Comparison of ENCODE assay signal across 9 cellular contexts in the genomic region with DNA sequence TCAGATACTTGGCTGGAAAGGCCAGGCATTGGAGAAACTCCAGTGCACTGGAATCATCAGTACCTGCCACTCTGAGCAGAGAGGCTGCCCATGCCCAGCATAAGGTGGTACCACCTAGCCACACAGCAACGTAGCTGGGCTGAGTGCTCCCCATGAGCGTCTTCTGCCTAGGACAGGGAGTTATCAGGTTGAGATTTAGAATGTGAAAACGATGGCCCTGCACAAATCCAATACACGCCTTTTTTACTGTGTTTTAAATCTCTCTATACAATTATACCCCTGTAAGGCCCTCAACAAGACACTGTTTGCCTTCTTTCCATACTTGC.
DNase-seq lines count a peak whose midpoint lies in the region; ATAC-seq and TF ChIP-seq lines count a peak whose summit lies in the region.
"Had no signal": no experiment of that assay in that cellular context is flagged by ENCODE, and none has a peak within 500 bp of the region (broad histone marks: within the 10 kb centered on the region; RNA-seq: fewer than 3 reads in every experiment).

No MANE protein-coding gene starts in this region.

- no peaks in the 10 kb centered on the region for H3K27me3 Mint-ChIP-seq in CD4-positive, alpha-beta memory T cell
- no peaks in the 10 kb centered on the region for H3K27me3 Mint-ChIP-seq in progenitor cell of endocrine pancreas

- H3K4me1 ChIP-seq in CD4-positive, alpha-beta memory T cell (ENCODE audit: insufficient read depth, low read length), result peaks cover 60% of the 10 kb centered on the region
- peaks cover 8 to 57% (median 29%) of the 10 kb centered on the region in 4 donors for H3K4me1 ChIP-seq in Peyer's patch

- no peak for ATAC-seq in HG02678 (IDR thresholded peaks at IDR 0.05; ENCODE audit: unreplicated experiment)

- POLR2A ChIA-PET in CD4-positive, alpha-beta memory T cell (lab: Charles Lee; ENCODE audit: partially characterized antibody), result interaction anchor here (0.8 to 8.5 kb wide), 9 partner anchors 11 to 102 kb away, joined by 3 to 465 read pairs (median 43); partner anchors contain the start of genes PNMA1 and ZNF410

- no peaks in the 10 kb centered on the region for H3K9me3 Mint-ChIP-seq in CD4-positive, alpha-beta memory T cell
- no peaks in the 10 kb centered on the region for H3K9me3 Mint-ChIP-seq in progenitor cell of endocrine pancreas (ENCODE audit: low read depth)

- peak overlapping the region; percentile 94 to 98 (median 96) for H3K4me3 Mint-ChIP-seq in CD4-positive, alpha-beta memory T cell
- peak overlapping the region; percentile 81 for H3K4me3 Mint-ChIP-seq in progenitor cell of endocrine pancreas (ENCODE audit: low read depth)

- H3K9me3 ChIP-seq in CD4-positive, alpha-beta memory T cell (ENCODE audit: control insufficient read depth in 1 of 2, low read length in 2 of 2), result no peaks in the 10 kb centered on the region
- no peaks in the 10 kb centered on the region for H3K9me3 ChIP-seq in Peyer's patch

- no peaks in the 10 kb centered on the region for H3K36me3 ChIP-seq in CD4-positive, alpha-beta memory T cell (ENCODE audit: insufficient read depth, low read length)
- H3K36me3 ChIP-seq in Peyer's patch, result peaks cover 0 to 7% (median 0%) of the 10 kb centered on the region in 3 donors

- H3K36me3 Mint-ChIP-seq in CD4-positive, alpha-beta memory T cell, result peaks cover 3 to 24% of the 10 kb centered on the region in 2 donors
- H3K36me3 Mint-ChIP-seq in progenitor cell of endocrine pancreas (ENCODE audit: insufficient read depth), result peaks cover 1% of the 10 kb centered on the region

- peak overlapping the region; percentile 84 for H3K27ac ChIP-seq in CD4-positive, alpha-beta memory T cell (ENCODE audit: low read depth, low read length)
- H3K27ac ChIP-seq in Peyer's patch, result peak overlapping the region; percentile 95 to 99 (median 98)

- H3K27me3 ChIP-seq in CD4-positive, alpha-beta memory T cell (ENCODE audit: insufficient read depth, low read length), result no peaks in the 10 kb centered on the region
- no peaks in the 10 kb centered on the region for H3K27me3 ChIP-seq in Peyer's patch

- no peak for DNase-seq in CD4-positive, alpha-beta memory T cell
- DNase-seq in Peyer's patch (peak in 1 of 3 donors; percentile 45), epithelial cell of proximal tubule (ENCODE audit: low read depth) (no peak), progenitor cell of endocrine pancreas (ENCODE audit: low spot score, unreplicated experiment) (no peak), midbrain (lab: John Stamatoyannopoulos, UW) (no peak), NCI-H2107 (lab: John Stamatoyannopoulos, UW) (no peak)
- DNase-seq in effector CD8-positive, alpha-beta T cell (lab: John Stamatoyannopoulos, UW), result no peak
- DNase-seq: activated CD4-positive, alpha-beta T cell treated with anti-CD3 and anti-CD28 coated beads for 48 hours had no signal

- peak overlapping the region; percentile 89 to 90 for H3K4me3 ChIP-seq in CD4-positive, alpha-beta memory T cell (ENCODE audit: low read length in 2 of 2)
- peak overlapping the region in 3 of 4 donors; percentile 82 to 96 (median 86) for H3K4me3 ChIP-seq in Peyer's patch
- peak overlapping the region; percentile 82 for H3K4me3 ChIP-seq in epithelial cell of proximal tubule (ENCODE audit: low read depth, low read length)

- TF ChIP-seq POLR2A in Peyer's patch (IDR thresholded peaks at IDR 0.05), result no peak

- CTCF ChIA-PET in CD4-positive, alpha-beta memory T cell (lab: Charles Lee; ENCODE audit: partially characterized antibody), result interaction anchor here (1.4 to 6.7 kb wide), 8 partner anchors 13 to 73 kb away, joined by 4 to 75 read pairs (median 14); a partner anchor contains a TSS

- H3K27ac Mint-ChIP-seq in CD4-positive, alpha-beta memory T cell, result peak overlapping the region; percentile 95 to 99 (median 97)
- peak overlapping the region; percentile 95 for H3K27ac Mint-ChIP-seq in progenitor cell of endocrine pancreas

- intact Hi-C loops in CD4-positive, alpha-beta memory T cell (cut with micrococcal nuclease), result loop anchor here (2.0 to 5.0 kb wide), 2 partner anchors 14 to 73 kb away; partner anchors contain the start of gene PNMA1

- TF ChIP-seq CTCF in Peyer's patch (IDR thresholded peaks at IDR 0.05) (no peak), epithelial cell of proximal tubule (conservative IDR thresholded peaks at IDR 0.05; ENCODE audit: low read depth, low read length) (no peak), progenitor cell of endocrine pancreas (IDR thresholded peaks at IDR 0.05; ENCODE audit: unreplicated experiment) (no peak)

- peaks cover 56 to 78% (median 70%) of the 10 kb centered on the region in 4 donors for H3K4me1 Mint-ChIP-seq in CD4-positive, alpha-beta memory T cell
- H3K4me1 Mint-ChIP-seq in progenitor cell of endocrine pancreas (ENCODE audit: low read depth), result peaks cover 47% of the 10 kb centered on the region
